In the genomic region with DNA sequence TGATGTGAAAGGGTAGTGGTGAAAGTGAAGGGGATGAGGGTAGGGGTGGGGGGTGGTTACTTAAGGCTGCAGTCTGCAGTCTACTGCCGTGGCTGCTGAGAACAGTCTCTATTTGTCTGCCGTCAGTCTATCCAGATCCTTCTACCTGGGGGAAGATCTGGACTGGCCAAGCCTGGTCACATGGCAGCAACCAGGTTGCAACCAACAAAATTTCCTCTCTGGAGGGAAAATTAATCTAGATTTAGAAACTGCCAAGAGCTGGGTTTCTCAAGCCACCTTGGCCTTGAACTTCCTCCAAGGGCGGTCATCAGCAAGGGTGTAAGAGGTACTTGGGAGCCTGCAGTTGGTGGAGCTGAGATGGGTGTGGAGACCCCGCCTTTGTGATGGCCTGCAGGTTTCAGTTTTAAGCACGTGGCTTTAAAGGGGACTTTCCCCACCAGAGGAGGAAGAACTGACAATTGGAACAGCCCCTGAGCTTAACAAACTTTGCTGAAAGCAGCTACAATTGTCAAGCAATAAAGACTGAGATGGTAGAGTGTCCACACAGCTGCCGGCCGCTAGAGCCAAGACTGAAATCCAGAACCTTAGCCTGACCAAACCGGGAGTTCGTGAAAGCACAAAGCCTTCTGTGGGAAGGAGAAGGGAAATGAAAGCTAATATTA, we compare ENCODE assay signal across 7 cellular contexts. TPM values are rescaled to one million over a fixed set of nuclear protein-coding genes. Genes with fewer than 3 reads are reported as not detected.
DNase-seq lines count a peak whose midpoint lies in the region; ATAC-seq and TF ChIP-seq lines count a peak whose summit lies in the region.

No MANE protein-coding gene starts in this region.

- no peak overlapping the region for H3K27ac ChIP-seq in uterus

- no peak for TF ChIP-seq CTCF in uterus (IDR thresholded peaks at IDR 0.05)

- peaks cover 14% of the 10 kb centered on the region for H3K36me3 Mint-ChIP-seq in activated CD4-positive, alpha-beta T cell treated with anti-CD3 and anti-CD28 coated beads for 36 hours (ENCODE audit: low read depth)
- H3K36me3 Mint-ChIP-seq in immature natural killer cell: peaks cover 0 to 5% (median 0%) of the 10 kb centered on the region in 3 donors
- peaks cover 4% of the 10 kb centered on the region for H3K36me3 Mint-ChIP-seq in stimulated activated naive CD8-positive, alpha-beta T cell treated with anti-CD3 and anti-CD28 coated beads, Interleukin-15, Interleukin-2, amounts not matched to agents 100 ng/mL and 50 ng/mL, for 24 hours (ENCODE audit: low read depth)

- TF ChIP-seq POLR2A in uterus (IDR thresholded peaks at IDR 0.05): no peak

- peak; percentile 83 for DNase-seq in activated CD4-positive, alpha-beta T cell treated with anti-CD3 and anti-CD28 coated beads for 36 hours
- peak; percentile 74 to 79 (median 77) for DNase-seq in immature natural killer cell
- no peak for DNase-seq in uterus
- no peak for DNase-seq in mesenteric fat pad (ENCODE audit: low spot score)

- no peaks in the 10 kb centered on the region for H3K4me1 ChIP-seq in uterus

- peak; percentile 77 for ATAC-seq in GM19452 (IDR thresholded peaks at IDR 0.05; ENCODE audit: unreplicated experiment)
- ATAC-seq in HG03442 (IDR thresholded peaks at IDR 0.05; ENCODE audit: unreplicated experiment): peak; percentile 74
- ATAC-seq in activated CD4-positive, alpha-beta T cell treated with anti-CD3 and anti-CD28 coated beads for 36 hours: peak; percentile 76

- H3K27me3 Mint-ChIP-seq in activated CD4-positive, alpha-beta T cell treated with anti-CD3 and anti-CD28 coated beads for 36 hours: no peaks in the 10 kb centered on the region
- H3K27me3 Mint-ChIP-seq in immature natural killer cell (ENCODE audit: low read depth in 3 of 3): peaks cover 4 to 13% (median 11%) of the 10 kb centered on the region in 3 donors
- no peaks in the 10 kb centered on the region for H3K27me3 Mint-ChIP-seq in stimulated activated naive CD8-positive, alpha-beta T cell treated with anti-CD3 and anti-CD28 coated beads, Interleukin-15, Interleukin-2, amounts not matched to agents 100 ng/mL and 50 ng/mL, for 24 hours

- peak overlapping the region; percentile 67 for H3K4me3 Mint-ChIP-seq in activated CD4-positive, alpha-beta T cell treated with anti-CD3 and anti-CD28 coated beads for 36 hours
- H3K4me3 Mint-ChIP-seq in immature natural killer cell: peak overlapping the region; percentile 67 to 82 (median 78)
- peak overlapping the region; percentile 76 for H3K4me3 Mint-ChIP-seq in stimulated activated naive CD8-positive, alpha-beta T cell treated with anti-CD3 and anti-CD28 coated beads, Interleukin-15, Interleukin-2, amounts not matched to agents 100 ng/mL and 50 ng/mL, for 24 hours

- peaks cover 70% of the 10 kb centered on the region for H3K4me1 Mint-ChIP-seq in activated CD4-positive, alpha-beta T cell treated with anti-CD3 and anti-CD28 coated beads for 36 hours
- H3K4me1 Mint-ChIP-seq in immature natural killer cell: peaks cover 31 to 33% of the 10 kb centered on the region in 2 donors
- H3K4me1 Mint-ChIP-seq in stimulated activated naive CD8-positive, alpha-beta T cell treated with anti-CD3 and anti-CD28 coated beads, Interleukin-15, Interleukin-2, amounts not matched to agents 100 ng/mL and 50 ng/mL, for 24 hours (ENCODE audit: low read depth): peaks cover 83% of the 10 kb centered on the region

- CTCF ChIA-PET in activated CD4-positive, alpha-beta T cell treated with anti-CD3 and anti-CD28 coated beads for 36 hours (lab: Charles Lee): interaction anchor here (0.5 to 3.3 kb wide), 16 partner anchors 8 to 345 kb away, joined by 3 to 30 read pairs (median 4); no protein-coding TSS in a partner anchor

- H3K36me3 ChIP-seq in uterus: no peaks in the 10 kb centered on the region

- H3K4me3 ChIP-seq in uterus: no peak overlapping the region

- peak overlapping the region; percentile 98 for H3K27ac Mint-ChIP-seq in activated CD4-positive, alpha-beta T cell treated with anti-CD3 and anti-CD28 coated beads for 36 hours
- H3K27ac Mint-ChIP-seq in immature natural killer cell: peak overlapping the region; percentile 93 to 97 (median 96)
- peak overlapping the region; percentile 100 for H3K27ac Mint-ChIP-seq in stimulated activated naive CD8-positive, alpha-beta T cell treated with anti-CD3 and anti-CD28 coated beads, Interleukin-15, Interleukin-2, amounts not matched to agents 100 ng/mL and 50 ng/mL, for 24 hours

- intact Hi-C loops in activated CD4-positive, alpha-beta T cell treated with anti-CD3 and anti-CD28 coated beads for 36 hours (cut with DNase I, micrococcal nuclease): loop anchor here (1.0 to 5.0 kb wide), 4 partner anchors 31 to 75 kb away; no protein-coding TSS in a partner anchor
- intact Hi-C loops in uterus (cut with DNase I; ENCODE audit: low total_unique reads): loop anchor here (5.0 kb wide), 1 partner anchor 122 kb away; no protein-coding TSS in a partner anchor

- H3K27me3 ChIP-seq in uterus: no peaks in the 10 kb centered on the region

- H3K9me3 Mint-ChIP-seq in activated CD4-positive, alpha-beta T cell treated with anti-CD3 and anti-CD28 coated beads for 36 hours (ENCODE audit: low read depth): no peaks in the 10 kb centered on the region
- H3K9me3 Mint-ChIP-seq in immature natural killer cell: no peaks in the 10 kb centered on the region
- H3K9me3 Mint-ChIP-seq in stimulated activated naive CD8-positive, alpha-beta T cell treated with anti-CD3 and anti-CD28 coated beads, Interleukin-15, Interleukin-2, amounts not matched to agents 100 ng/mL and 50 ng/mL, for 24 hours: no peaks in the 10 kb centered on the region

- no peaks in the 10 kb centered on the region for H3K9me3 ChIP-seq in uterus

- POLR2A ChIA-PET in activated CD4-positive, alpha-beta T cell treated with anti-CD3 and anti-CD28 coated beads for 36 hours (lab: Charles Lee): interaction anchor here (0.5 to 1.9 kb wide), 10 partner anchors 13 to 411 kb away, joined by 3 to 11 read pairs (median 4); a partner anchor contains a TSS

RNA-seq across cellular contexts. Expression of a gene that starts 31.4 kb away (rescaled TPM):
- total RNA-seq in activated CD4-positive, alpha-beta T cell treated with anti-CD3 and anti-CD28 coated beads for 36 hours: 10 to 100 TPM; 78.1 to 98.5 TPM
- 10 to 100 TPM; 19.4 to 29.2 (median 25.5) TPM for polyA plus RNA-seq in immature natural killer cell
- total RNA-seq in uterus (10 to 100 TPM in 3 of 4 donors, 1 to 10 TPM in 1; 6.9 to 58.3 (median 35.9) TPM), mesenteric fat pad (79.7 TPM)

RNA-seq across cellular contexts. Expression of a gene that starts 34.1 kb away (rescaled TPM):
- total RNA-seq in activated CD4-positive, alpha-beta T cell treated with anti-CD3 and anti-CD28 coated beads for 36 hours: 1,000 to 10,000 TPM; 2,345 to 2,742 TPM
- polyA plus RNA-seq in immature natural killer cell: 1,000 to 10,000 TPM; 4,386 to 7,531 (median 5,397) TPM
- total RNA-seq in uterus: 1,000 to 10,000 TPM in 3 of 4 donors, 100 to 1,000 TPM in 1; 693 to 2,974 (median 1,499) TPM
- 1,485 TPM for total RNA-seq in mesenteric fat pad

RNA-seq across cellular contexts. Expression of a gene that starts 58.7 kb away (rescaled TPM):
- 10 to 100 TPM; 37.2 to 42.2 TPM for total RNA-seq in activated CD4-positive, alpha-beta T cell treated with anti-CD3 and anti-CD28 coated beads for 36 hours
- 1 to 10 TPM in 1 of 3 donors, under 1 TPM in 1, not detected in 1; 0.66 to 3.0 TPM for polyA plus RNA-seq in immature natural killer cell
- total RNA-seq in uterus (1 to 10 TPM in 1 of 4 donors, under 1 TPM in 2, not detected in 1; 0.14 to 3.0 (median 0.29) TPM), mesenteric fat pad (6.3 TPM)

Comparison
In these comparisons a context has a peak if more than half of its experiments do, and no peak if none do; other contexts are left out.
1. DNase-seq: peak in activated CD4-positive, alpha-beta T cell treated with anti-CD3 and anti-CD28 coated beads for 36 hours (single experiment) and immature natural killer cell (3 of 3); none in uterus (0 of 2) and mesenteric fat pad (single experiment).
2. Peak in every context shown above with its lines, with median percentiles within 50 percentile points of each other: ATAC-seq, H3K27ac Mint-ChIP-seq and H3K4me3 Mint-ChIP-seq.